Comparison of ENCODE assay signal across 9 cellular contexts in genomic region chr6:43334466-43335095, GRCh38. TPM values are rescaled to one million over a fixed set of nuclear protein-coding genes. Genes with fewer than 3 reads are reported as not detected.
DNase-seq lines count a peak whose midpoint lies in the region; ATAC-seq, FAIRE-seq and TF ChIP-seq lines count a peak whose summit lies in the region.
"Had no signal": no experiment of that assay in that cellular context is flagged by ENCODE, and none has a peak within 500 bp of the region (broad histone marks: within the 10 kb centered on the region; RNA-seq: fewer than 3 reads in every experiment).

No MANE protein-coding gene starts in this region.

- H2AFZ ChIP-seq in K562 (ENCODE audit: low read depth, low read length) = peak overlapping the region; percentile 61

- TF ChIP-seq CTCF in K562 (IDR thresholded peaks at IDR 0.05 in 2 of 3, conservative IDR thresholded peaks at IDR 0.05 in 1 of 3; ENCODE audit: insufficient read depth in 2 of 3, low read depth in 1 of 3, low read length in 3 of 3) = peak; percentile 70 to 84 (median 82)

- H3K4me2 ChIP-seq in K562 (ENCODE audit: insufficient read depth, low read length) = no peak overlapping the region

- FAIRE-seq in K562 (lab: Jason Lieb, UNC) = peak; percentile 71

- no peak overlapping the region for H3K9ac ChIP-seq in K562 (ENCODE audit: insufficient read depth in 1 of 2, low read depth in 2 of 2, low read length in 2 of 2)

- no peak overlapping the region for H3K27ac ChIP-seq in K562 (ENCODE audit: extremely low read depth, low read depth, low read length)

- DNase-seq in NCI-H446 (lab: John Stamatoyannopoulos, UW) = peak; percentile 8 to 52
- DNase-seq in NCI-H446 treated with DMSO at 0.1 percent for 48 hours (lab: John Stamatoyannopoulos, UW) = no peak
- peak; percentile 74 for DNase-seq in NCI-H2029 treated with DMSO at 0.1 percent for 48 hours (lab: John Stamatoyannopoulos, UW)
- peak; percentile 56 to 74 (median 68) for DNase-seq in K562 (ENCODE audit: extremely low read depth in 1 of 4, low spot score in 3 of 4)
- peak; percentile 76 for DNase-seq in kidney tubule cell (ENCODE audit: low spot score)

- no peak overlapping the region for H3K4me3 ChIP-seq in K562

- WGBS in K562 (ENCODE audit: insufficient coverage, low coverage, missing lambda C conversion rate) = 13% methylated on average over 2 of the region's 2 CpGs

- in situ Hi-C loops in K562 (cut with MboI) = loop anchor here (5.0 kb wide), 1 partner anchor 62 kb away; no protein-coding TSS in a partner anchor

- TF ChIP-seq POLR2A in K562 (conservative IDR thresholded peaks at IDR 0.05) = no peak

- ATAC-seq in K562 (peak; percentile 96), HG03520 (IDR thresholded peaks at IDR 0.05; ENCODE audit: unreplicated experiment) (no peak), HG02678 (IDR thresholded peaks at IDR 0.05; ENCODE audit: unreplicated experiment) (no peak), GM18861 (IDR thresholded peaks at IDR 0.05; ENCODE audit: unreplicated experiment) (no peak)

- peaks cover 13% of the 10 kb centered on the region; the same call in 1 of the 3 replicates for H3K36me3 ChIP-seq in K562 (ENCODE audit: control insufficient read depth, insufficient read depth, low read length)

- intact Hi-C loops in K562 (cut with micrococcal nuclease) = loop anchor here (1.0 to 5.0 kb wide), 3 partner anchors 71 to 433 kb away; no protein-coding TSS in a partner anchor

- peak; percentile 68 to 82 for TF ChIP-seq RAD21 in K562 (CRISPR knock-in tag; conservative IDR thresholded peaks at IDR 0.05 in 1 of 2, IDR thresholded peaks at IDR 0.05 in 1 of 2)

- H3K27me3 ChIP-seq in K562 (ENCODE audit: control insufficient read depth in 2 of 2, insufficient read depth in 2 of 2, low read length in 2 of 2) = no peaks in the 10 kb centered on the region

- no peaks in the 10 kb centered on the region for H3K9me1 ChIP-seq in K562 (ENCODE audit: control insufficient read depth, insufficient read depth, low read length)

- no peak for TF ChIP-seq EP300 in K562 (IDR thresholded peaks at IDR 0.05; ENCODE audit: low read length)

- peaks cover 0 to 2% of the 10 kb centered on the region in 2 experiments; a peak in 1 of 5 replicates for H3K4me1 ChIP-seq in K562 (replicated peaks in 1 of 2; ENCODE audit: control insufficient read depth in 2 of 2, insufficient read depth in 2 of 2, low read length in 2 of 2)

- H3K79me2 ChIP-seq in K562 (ENCODE audit: control insufficient read depth, insufficient read depth, low read length) = no peaks in the 10 kb centered on the region

- POLR2A ChIA-PET in K562 (lab: Yijun Ruan, JAX) = interaction anchor here (0.5 to 1.2 kb wide), 9 partner anchors 11 to 355 kb away, joined by 3 to 6 read pairs (median 3); partner anchors contain the start of genes PEX6 and ZNF318

- no peaks in the 10 kb centered on the region for H4K20me1 ChIP-seq in K562 (replicated peaks; ENCODE audit: control insufficient read depth, insufficient read depth, low read length)

- no TSS peak for BruUV-seq in K562 (replicated peaks; lab: Mats Ljungman, UMichigan)

- H3K9me3 ChIP-seq in K562 (replicated peaks; ENCODE audit: control insufficient read depth, insufficient read depth, low read depth, low read length) = no peaks in the 10 kb centered on the region

- CTCF ChIA-PET in K562 (lab: Yijun Ruan, JAX; ENCODE audit: low intra/inter-chr PET ratio) = interaction anchor here (0.5 to 1.8 kb wide), 4 partner anchors 59 to 745 kb away, joined by 3 to 11 read pairs (median 4); no protein-coding TSS in a partner anchor

TF ChIP-seq in K562, 482 proteins besides CTCF, POLR2A, EP300 and RAD21 (continues in another document):
- TF ChIP-seq BCL6 (CRISPR knock-in tag; IDR thresholded peaks at IDR 0.05) (no peak), SUPT5H (IDR thresholded peaks at IDR 0.05) (no peak), GABPA (tag; conservative IDR thresholded peaks at IDR 0.05; ENCODE audit: low read depth) (peak; percentile 51; the same call in 1 of the 2 replicates), KLF16 (IDR thresholded peaks at IDR 0.05) (no peak), HNRNPH1 (optimal IDR thresholded peaks at IDR 0.05; ENCODE audit: low read depth, low read length) (no peak), NRF1 (conservative IDR thresholded peaks at IDR 0.05 in 1 of 2, IDR thresholded peaks at IDR 0.05 in 1 of 2) (no peak), L3MBTL2 (IDR thresholded peaks at IDR 0.05) (peak; percentile 22; the same call in 1 of the 2 replicates), JUND (IDR thresholded peaks at IDR 0.05; ENCODE audit: borderline replicate concordance, low read depth, low read length) (peak; percentile 5; the same call in 1 of the 2 replicates), JUND (tag; IDR thresholded peaks at IDR 0.05; ENCODE audit: borderline replicate concordance, low read depth, low read length) (peak; percentile 38; the same call in 1 of the 3 replicates), ARID3A (IDR thresholded peaks at IDR 0.05; ENCODE audit: borderline replicate concordance, low read depth, low read length) (no peak)

RNA-seq across cellular contexts. Expression of gene CRIP3, which starts 26.0 kb away (rescaled TPM):
- 6.4 and 11.3 TPM in 2 replicates for total RNA-seq in K562 (2011; cell fraction: chromatin; rRNA removed; ENCODE audit: low replicate concordance)
- total RNA-seq in K562 (2011; cell fraction: nucleolus; rRNA removed) = 7.6 and 7.8 TPM in 2 replicates
- 7.9 and 8.0 TPM in 2 replicates for total RNA-seq in K562 (2011; cell fraction: nucleoplasm; rRNA removed)
- 0.86 and 1.0 TPM in 2 replicates for total RNA-seq in K562 (2014; rRNA removed)
- total RNA-seq in K562 (2014; rRNA removed; fragmentation: Illumina TruSeq; extraction: Trizol) = 0.87 and 0.99 TPM in 2 replicates
- total RNA-seq in K562 (2015; rRNA removed; fragmentation: Illumina TruSeq; extraction: Trizol) = 0.36 TPM in 1 of 2 replicates, not detected in the other
- total RNA-seq in K562 (2021) = 0.82 and 0.89 TPM in 2 replicates
- polyA plus RNA-seq in K562 (2011; rRNA removed) = 1.2 and 2.7 TPM in 2 replicates
- polyA plus RNA-seq in K562 (2011; cell fraction: cytosol; rRNA removed) = 1.4 and 1.6 TPM in 2 replicates
- 9.4 and 9.7 TPM in 2 replicates for polyA plus RNA-seq in K562 (2011; cell fraction: nucleus; rRNA removed)
- polyA plus RNA-seq in K562 (2012) = 0.31 and 0.75 TPM in 2 replicates
- polyA plus RNA-seq in K562 (2014; fragmentation: Illumina TruSeq; extraction: Trizol) = 0.86 and 2.1 TPM in 2 replicates
- under 1 TPM; 0.72 to 0.99 TPM for polyA plus RNA-seq in K562 (2014; fragmentation: Nextera tagmentation; extraction: Ambion mirVana)
- polyA plus RNA-seq in K562 (2014; rRNA removed) = 1.3 and 3.6 TPM in 2 replicates
- polyA minus RNA-seq in K562 (2011; rRNA and poly(A)+ RNA removed) = 0.57 and 0.60 TPM in 2 replicates
- polyA minus RNA-seq in K562 (2011; cell fraction: cytosol; rRNA and poly(A)+ RNA removed) = not detected in 2 replicates
- 2.0 and 3.6 TPM in 2 replicates for polyA minus RNA-seq in K562 (2011; cell fraction: nucleus; rRNA and poly(A)+ RNA removed)
- polyA plus RNA-seq: CD8-positive, alpha-beta memory T cell had no signal

RNA-seq across cellular contexts. Expression of gene ZNF318, which starts 34.9 kb away (rescaled TPM):
- total RNA-seq in K562 (2011; cell fraction: chromatin; rRNA removed; ENCODE audit: low replicate concordance) = 31.3 and 42.8 TPM in 2 replicates
- 14.2 and 16.4 TPM in 2 replicates for total RNA-seq in K562 (2011; cell fraction: nucleolus; rRNA removed)
- total RNA-seq in K562 (2011; cell fraction: nucleoplasm; rRNA removed) = 17.2 and 19.3 TPM in 2 replicates
- total RNA-seq in K562 (2014; rRNA removed) (7.9 and 10.2 TPM in 2 replicates), K562 (2014; rRNA removed; fragmentation: Illumina TruSeq; extraction: Trizol) (7.5 and 8.6 TPM in 2 replicates), K562 (2015; rRNA removed; fragmentation: Illumina TruSeq; extraction: Trizol) (8.4 and 9.2 TPM in 2 replicates), K562 (2021) (16.9 and 17.8 TPM in 2 replicates)
- polyA plus RNA-seq in K562 (2011; rRNA removed) (19.0 and 24.6 TPM in 2 replicates), K562 (2014; fragmentation: Illumina TruSeq; extraction: Trizol) (15.5 and 17.5 TPM in 2 replicates), K562 (2014; fragmentation: Nextera tagmentation; extraction: Ambion mirVana) (1 to 10 TPM; 3.2 to 3.6 TPM), K562 (2014; rRNA removed) (8.7 and 9.7 TPM in 2 replicates)
- 18.0 and 21.3 TPM in 2 replicates for polyA plus RNA-seq in K562 (2011; cell fraction: cytosol; rRNA removed)
- polyA plus RNA-seq in K562 (2011; cell fraction: nucleus; rRNA removed) = 35.5 and 47.6 TPM in 2 replicates
- 13.6 and 14.5 TPM in 2 replicates for polyA plus RNA-seq in K562 (2012)
- polyA minus RNA-seq in K562 (2011; rRNA and poly(A)+ RNA removed) = 36.5 and 39.7 TPM in 2 replicates
- 26.8 and 29.1 TPM in 2 replicates for polyA minus RNA-seq in K562 (2011; cell fraction: cytosol; rRNA and poly(A)+ RNA removed)
- 13.2 and 26.0 TPM in 2 replicates for polyA minus RNA-seq in K562 (2011; cell fraction: nucleus; rRNA and poly(A)+ RNA removed)

RNA-seq across cellular contexts. Expression of gene SLC22A7, which starts 36.5 kb away (rescaled TPM):
- total RNA-seq in K562 (2011; cell fraction: chromatin; rRNA removed; ENCODE audit: low replicate concordance) = not detected in 2 replicates
- total RNA-seq in K562 (2011; cell fraction: nucleolus; rRNA removed) = not detected in 2 replicates
- total RNA-seq in K562 (2011; cell fraction: nucleoplasm; rRNA removed) = not detected in 2 replicates
- total RNA-seq in K562 (2014; rRNA removed) (not detected in 2 replicates), K562 (2014; rRNA removed; fragmentation: Illumina TruSeq; extraction: Trizol) (not detected in 2 replicates), K562 (2015; rRNA removed; fragmentation: Illumina TruSeq; extraction: Trizol) (not detected in 2 replicates), K562 (2021) (not detected in 2 replicates)
- polyA plus RNA-seq in K562 (2011; rRNA removed) (not detected in 2 replicates), K562 (2014; fragmentation: Illumina TruSeq; extraction: Trizol) (not detected in 2 replicates), K562 (2014; fragmentation: Nextera tagmentation; extraction: Ambion mirVana) (not detected), K562 (2014; rRNA removed) (not detected in 2 replicates)
- not detected in 2 replicates for polyA plus RNA-seq in K562 (2011; cell fraction: cytosol; rRNA removed)
- not detected in 2 replicates for polyA plus RNA-seq in K562 (2011; cell fraction: nucleus; rRNA removed)
- polyA plus RNA-seq in K562 (2012) = not detected in 2 replicates
- polyA minus RNA-seq in K562 (2011; rRNA and poly(A)+ RNA removed) = not detected in 2 replicates
- polyA minus RNA-seq in K562 (2011; cell fraction: cytosol; rRNA and poly(A)+ RNA removed) = not detected in 2 replicates
- not detected in 2 replicates for polyA minus RNA-seq in K562 (2011; cell fraction: nucleus; rRNA and poly(A)+ RNA removed)
- total RNA-seq: CD8-positive, alpha-beta memory T cell had no signal
- polyA plus RNA-seq: CD8-positive, alpha-beta memory T cell had no signal
